In the genomic region with DNA sequence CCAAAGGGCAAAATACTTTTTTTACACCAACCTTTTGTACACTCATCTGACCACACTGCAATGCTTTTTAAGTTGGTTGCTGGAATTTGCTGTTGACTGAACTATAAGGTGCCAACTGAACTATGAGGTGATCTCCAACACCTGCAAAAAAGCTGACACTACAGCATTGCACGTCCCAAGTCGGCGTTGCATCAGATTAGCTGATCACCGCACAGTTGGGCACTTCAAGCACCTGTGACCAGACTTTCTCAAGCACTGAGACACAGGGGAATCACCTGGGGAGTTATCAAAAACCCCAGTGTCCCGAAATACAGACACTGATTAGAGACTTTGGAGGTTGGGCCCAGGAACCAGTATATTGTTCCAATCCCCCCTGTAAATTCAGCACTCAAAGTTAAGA, we compare ENCODE assay signal across 35 cellular contexts. TPM values are rescaled to one million over a fixed set of nuclear protein-coding genes. Genes with fewer than 3 reads are reported as not detected.
"Had no signal": no experiment of that assay in that cellular context is flagged by ENCODE, and none has a peak within 500 bp of the region (broad histone marks: within the 10 kb centered on the region; RNA-seq: fewer than 3 reads in every experiment).

No MANE protein-coding gene starts in this region.

- H3K4me2 ChIP-seq: hepatocyte, smooth muscle cell had no signal

- H3K9me3 ChIP-seq: gastrocnemius medialis, pancreas, prostate gland, suprapubic skin, tibial artery had no signal

- DNase-seq: activated CD4-positive, alpha-beta T cell treated with anti-CD3 and anti-CD28 coated beads, Interleukin-2, amount 10 ng/mL, durations not matched to agents 7 days and 5 days; activated CD4-positive, CD25-positive, alpha-beta regulatory T cell treated with anti-CD3 and anti-CD28 coated beads, Interleukin-2, amount 50 U/mL, for 72 hours; activated CD8-positive, alpha-beta T cell treated with anti-CD3 and anti-CD28 coated beads for 36 hours; activated gamma-delta T cell treated with Interleukin-2 at 50 U/mL for 16 hours; activated naive CD4-positive, alpha-beta T cell treated with anti-CD3 and anti-CD28 coated beads, Interleukin-2, amount 50 U/mL, for 16 hours; activated T-cell treated with anti-CD3 and anti-CD28 coated beads, Interleukin-2, amount 50 U/mL, for 4 hours; amniotic stem cell; brain microvascular endothelial cell; cortex of kidney; effector memory CD8-positive, alpha-beta T cell; erythroblast; gastrocnemius medialis; kidney; mammary epithelial cell; midbrain; naive thymus-derived CD4-positive, alpha-beta T cell; pancreas; retina; stimulated activated naive CD4-positive, alpha-beta T cell; T-helper 17 cell; T1000; tibial artery; WERI-Rb-1 had no signal

- H3K36me3 ChIP-seq: brain microvascular endothelial cell, gastrocnemius medialis, pancreas, prostate gland, suprapubic skin, tibial artery, WERI-Rb-1 had no signal

- H2AFZ ChIP-seq: hepatocyte had no signal

- ATAC-seq: activated CD8-positive, alpha-beta T cell treated with anti-CD3 and anti-CD28 coated beads for 36 hours; activated T-cell treated with anti-CD3 and anti-CD28 coated beads, Interleukin-2, amount 50 U/mL, for 4 hours; activated T-helper 17 cell treated with anti-CD3 and anti-CD28 coated beads, Interleukin-2, amount 50 U/mL, for 72 hours; effector memory CD8-positive, alpha-beta T cell; gastrocnemius medialis; left colon; naive thymus-derived CD4-positive, alpha-beta T cell; pancreas; T-helper 17 cell had no signal

- H3K4me3 ChIP-seq: gastrocnemius medialis, hepatocyte, pancreas, prostate gland, smooth muscle cell, suprapubic skin, tibial artery had no signal

- H3K27ac ChIP-seq: brain microvascular endothelial cell, gastrocnemius medialis, hepatocyte, pancreas, prostate gland, suprapubic skin, tibial artery, WERI-Rb-1 had no signal

- H3K4me1 ChIP-seq: gastrocnemius medialis, pancreas, prostate gland, suprapubic skin, tibial artery had no signal

- H3K79me2 ChIP-seq: hepatocyte had no signal

- FAIRE-seq: astrocyte, kidney, pancreas had no signal

- H3K27me3 ChIP-seq: brain microvascular endothelial cell, gastrocnemius medialis, hepatocyte, suprapubic skin, tibial artery had no signal

RNA-seq across cellular contexts. Expression of a gene that starts 1.1 kb away (rescaled TPM):
- total RNA-seq: activated CD4-positive, alpha-beta T cell treated with anti-CD3 and anti-CD28 coated beads, Interleukin-2, amount 10 ng/mL, durations not matched to agents 7 days and 5 days; astrocyte; cardiac septum; gastrocnemius medialis; hepatocyte; mammary epithelial cell; naive thymus-derived CD4-positive, alpha-beta T cell; smooth muscle cell; T-helper 17 cell; urinary bladder had no signal
- polyA plus RNA-seq: hepatocyte; mammary epithelial cell; naive thymus-derived CD4-positive, alpha-beta T cell; neural cell; smooth muscle cell; urinary bladder had no signal

RNA-seq across cellular contexts. Expression of a gene that starts 5.7 kb away (rescaled TPM):
- total RNA-seq: activated CD4-positive, alpha-beta T cell treated with anti-CD3 and anti-CD28 coated beads, Interleukin-2, amount 10 ng/mL, durations not matched to agents 7 days and 5 days; activated CD8-positive, alpha-beta T cell treated with anti-CD3 and anti-CD28 coated beads for 36 hours; activated T-cell treated with anti-CD3 and anti-CD28 coated beads, Interleukin-2, amount 50 U/mL, for 4 hours; activated T-helper 17 cell treated with anti-CD3 and anti-CD28 coated beads, Interleukin-2, amount 50 U/mL, for 72 hours; astrocyte; cardiac septum; cerebellum; gastrocnemius medialis; hepatocyte; left colon; liver; mammary epithelial cell; naive thymus-derived CD4-positive, alpha-beta T cell; pancreas; smooth muscle cell; suprapubic skin; T-helper 17 cell; urinary bladder had no signal
- polyA plus RNA-seq: hepatocyte; liver; mammary epithelial cell; naive thymus-derived CD4-positive, alpha-beta T cell; neural cell; pancreas; smooth muscle cell; urinary bladder had no signal
